8 cellular contexts compared by ENCODE assay signal in the genomic region with DNA sequence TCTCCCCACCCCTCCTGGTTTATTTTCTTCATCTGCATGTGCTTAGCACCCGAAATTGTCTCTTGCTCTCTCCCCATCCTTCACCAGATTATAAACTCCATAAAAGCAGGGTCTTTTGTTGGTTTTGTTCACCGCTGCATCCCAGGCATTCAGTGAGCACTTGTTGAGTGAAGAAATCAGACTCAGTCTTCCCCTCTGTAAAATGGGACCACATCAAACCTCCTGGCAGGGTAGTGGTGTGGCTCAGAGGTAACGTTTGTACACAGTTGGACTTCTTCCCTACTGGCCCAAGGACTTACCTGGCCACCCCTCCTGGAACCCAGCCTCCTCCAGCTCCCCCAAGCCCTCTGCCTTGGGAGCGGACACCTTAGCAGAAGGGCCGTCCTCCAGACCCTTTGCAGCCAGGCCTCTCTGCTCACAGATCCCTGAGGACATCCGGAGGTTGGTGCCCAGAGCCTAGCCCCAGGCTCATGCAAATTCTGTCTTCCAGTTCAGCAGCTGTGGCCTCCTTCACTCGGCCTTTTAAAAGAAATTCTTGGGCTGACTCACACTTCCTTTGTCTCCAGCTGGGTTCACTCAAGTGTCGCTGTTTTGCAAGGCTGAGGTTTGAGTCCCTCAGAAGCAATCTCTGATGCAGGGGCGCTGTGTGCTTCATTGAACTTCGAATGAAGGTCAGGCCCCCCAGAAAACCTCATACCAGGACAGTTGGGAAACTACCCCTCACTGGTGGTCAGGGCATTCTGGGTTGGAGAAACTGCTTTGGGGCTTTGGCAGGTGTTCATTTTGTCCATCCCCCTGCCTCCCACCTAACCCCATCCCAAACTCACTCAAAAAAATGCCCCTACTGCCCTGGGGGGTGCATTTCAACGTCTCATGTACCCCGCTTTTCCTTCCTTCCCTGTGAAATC. TPM values are rescaled to one million over a fixed set of nuclear protein-coding genes. Genes with fewer than 3 reads are reported as not detected.
DNase-seq lines count a peak whose midpoint lies in the region; ATAC-seq, FAIRE-seq and TF ChIP-seq lines count a peak whose summit lies in the region.

No MANE protein-coding gene starts in this region.

- H2AFZ ChIP-seq in astrocyte (ENCODE audit: low read depth, low read length) = peak overlapping the region; percentile 32

- no peaks in the 10 kb centered on the region for H4K20me1 ChIP-seq in astrocyte (ENCODE audit: insufficient read depth, low read length)

- no peak for TF ChIP-seq CTCF in astrocyte (IDR thresholded peaks at IDR 0.05; ENCODE audit: insufficient read depth, low read depth, low read length)

- H3K27me3 ChIP-seq in CD4-positive, alpha-beta memory T cell (ENCODE audit: insufficient read depth, low read length) = no peaks in the 10 kb centered on the region
- no peaks in the 10 kb centered on the region for H3K27me3 ChIP-seq in astrocyte (ENCODE audit: insufficient read depth, low read length)

- POLR2A ChIA-PET in CD4-positive, alpha-beta memory T cell (lab: Charles Lee; ENCODE audit: partially characterized antibody) = interaction anchor here (0.6 to 1.2 kb wide), 3 partner anchors 27 to 310 kb away, joined by 3 to 4 read pairs (median 3); partner anchors contain the start of gene SOCS1

- H3K4me2 ChIP-seq in astrocyte (ENCODE audit: low read length) = peak overlapping the region; percentile 90

- peak overlapping the region; percentile 4 to 77 (median 65) for H3K27ac Mint-ChIP-seq in CD4-positive, alpha-beta memory T cell
- H3K27ac Mint-ChIP-seq in astrocyte (ENCODE audit: unreplicated experiment) = peak overlapping the region; percentile 70

- no peaks in the 10 kb centered on the region for H3K36me3 Mint-ChIP-seq in CD4-positive, alpha-beta memory T cell
- peaks cover 3% of the 10 kb centered on the region for H3K36me3 Mint-ChIP-seq in astrocyte (ENCODE audit: low read depth, unreplicated experiment)

- DNase-seq in CD4-positive, alpha-beta memory T cell = peak; percentile 22 to 64 (median 37)
- DNase-seq in SK-N-MC (ENCODE audit: low read depth, low spot score) (no peak), astrocyte (ENCODE audit: low read depth) (peak; percentile 94), iPS-NIHi11 (ENCODE audit: low spot score) (peak; percentile 87), NCI-H146 treated with DMSO at 0.1 percent for 48 hours (lab: John Stamatoyannopoulos, UW; ENCODE audit: unreplicated experiment) (no peak)
- peak; percentile 34 for DNase-seq in stimulated activated CD4-positive, alpha-beta T cell treated with anti-CD3 and anti-CD28 coated beads, Interleukin-4, amount 100 ng/mL, for 1 hour

- no peak overlapping the region for H3K9ac ChIP-seq in SK-N-MC (ENCODE audit: insufficient read length)
- peak overlapping the region; percentile 72 for H3K9ac ChIP-seq in astrocyte (ENCODE audit: low read length)

- H3K27ac ChIP-seq in CD4-positive, alpha-beta memory T cell (ENCODE audit: low read depth, low read length) = no peak overlapping the region
- H3K27ac ChIP-seq in SK-N-MC = no peak overlapping the region
- H3K27ac ChIP-seq in astrocyte (ENCODE audit: low read depth, low read length) = peak overlapping the region; percentile 78

- H3K79me2 ChIP-seq in astrocyte (ENCODE audit: insufficient read depth, low read length) = no peaks in the 10 kb centered on the region

- peaks cover 0 to 3% (median 0%) of the 10 kb centered on the region in 8 donors for H3K9me3 Mint-ChIP-seq in CD4-positive, alpha-beta memory T cell
- H3K9me3 Mint-ChIP-seq in astrocyte (ENCODE audit: unreplicated experiment) = peaks cover 2% of the 10 kb centered on the region

- CTCF ChIA-PET in CD4-positive, alpha-beta memory T cell (lab: Charles Lee; ENCODE audit: partially characterized antibody) = interaction anchor here (1.2 to 2.6 kb wide), 2 partner anchors 16 to 28 kb away, joined by 3 to 10 read pairs; no protein-coding TSS in a partner anchor

- intact Hi-C loops in CD4-positive, alpha-beta memory T cell (cut with micrococcal nuclease) = loop anchor here (2.0 kb wide), 1 partner anchor 26 kb away; no protein-coding TSS in a partner anchor

- no peak for FAIRE-seq in astrocyte (lab: Jason Lieb, UNC)

- peaks cover 24 to 42% (median 29%) of the 10 kb centered on the region in 4 donors for H3K4me1 Mint-ChIP-seq in CD4-positive, alpha-beta memory T cell
- peaks cover 30% of the 10 kb centered on the region for H3K4me1 Mint-ChIP-seq in astrocyte (ENCODE audit: low read depth, unreplicated experiment)

- H3K36me3 ChIP-seq in CD4-positive, alpha-beta memory T cell (ENCODE audit: insufficient read depth, low read length) = no peaks in the 10 kb centered on the region
- no peaks in the 10 kb centered on the region for H3K36me3 ChIP-seq in SK-N-MC (ENCODE audit: insufficient read depth, low read length)
- no peaks in the 10 kb centered on the region for H3K36me3 ChIP-seq in astrocyte (ENCODE audit: insufficient read depth, low read length)

- no peaks in the 10 kb centered on the region for H3K9me3 ChIP-seq in CD4-positive, alpha-beta memory T cell (ENCODE audit: control insufficient read depth in 1 of 2, low read length in 2 of 2)
- H3K9me3 ChIP-seq in SK-N-MC (ENCODE audit: low read depth, low read length) (no peaks in the 10 kb centered on the region), astrocyte (ENCODE audit: insufficient read depth, low read depth, low read length) (no peaks in the 10 kb centered on the region)

- ATAC-seq in GM19372 (IDR thresholded peaks at IDR 0.05; ENCODE audit: low read depth, unreplicated experiment) (peak; percentile 73), HG03378 (IDR thresholded peaks at IDR 0.05; ENCODE audit: unreplicated experiment) (peak; percentile 83)

- peak overlapping the region in 7 of 8 donors; percentile 48 to 76 (median 67) for H3K4me3 Mint-ChIP-seq in CD4-positive, alpha-beta memory T cell
- H3K4me3 Mint-ChIP-seq in astrocyte (ENCODE audit: unreplicated experiment) = peak overlapping the region; percentile 59

- H3K4me1 ChIP-seq in CD4-positive, alpha-beta memory T cell (ENCODE audit: insufficient read depth, low read length) = peaks cover 24% of the 10 kb centered on the region
- H3K4me1 ChIP-seq in astrocyte (ENCODE audit: insufficient read depth, low read length) = peaks cover 25% of the 10 kb centered on the region

- H3K4me3 ChIP-seq in CD4-positive, alpha-beta memory T cell (ENCODE audit: low read length in 2 of 2) = no peak overlapping the region
- peak overlapping the region; percentile 31 for H3K4me3 ChIP-seq in SK-N-MC
- peak overlapping the region; percentile 52 for H3K4me3 ChIP-seq in astrocyte (ENCODE audit: insufficient read depth, low read depth, low read length)

- no peaks in the 10 kb centered on the region for H3K27me3 Mint-ChIP-seq in CD4-positive, alpha-beta memory T cell
- peaks cover 7% of the 10 kb centered on the region for H3K27me3 Mint-ChIP-seq in astrocyte (ENCODE audit: low read depth, unreplicated experiment)

RNA-seq across cellular contexts. Expression of gene RMI2, which starts 16.8 kb away (rescaled TPM):
- 1 to 10 TPM; 1.5 to 1.8 TPM for total RNA-seq in CD4-positive, alpha-beta memory T cell
- polyA plus RNA-seq in CD4-positive, alpha-beta memory T cell = 1 to 10 TPM; 1.5 to 4.0 TPM
- 6.9 and 7.8 TPM in 2 replicates for total RNA-seq in astrocyte

RNA-seq across cellular contexts. Expression of gene PRM1, which starts 47.3 kb away (rescaled TPM):
- not detected for total RNA-seq in CD4-positive, alpha-beta memory T cell
- not detected for polyA plus RNA-seq in CD4-positive, alpha-beta memory T cell
- total RNA-seq in astrocyte = not detected in 2 replicates

RNA-seq across cellular contexts. Expression of gene PRM2, which starts 52.1 kb away (rescaled TPM):
- total RNA-seq in CD4-positive, alpha-beta memory T cell = not detected
- not detected for polyA plus RNA-seq in CD4-positive, alpha-beta memory T cell
- not detected in 2 replicates for total RNA-seq in astrocyte

RNA-seq across cellular contexts. Expression of gene PRM3, which starts 55.0 kb away (rescaled TPM):
- total RNA-seq in CD4-positive, alpha-beta memory T cell = not detected
- not detected for polyA plus RNA-seq in CD4-positive, alpha-beta memory T cell
- not detected in 2 replicates for total RNA-seq in astrocyte

RNA-seq across cellular contexts. Expression of gene TNP2, which starts 59.3 kb away (rescaled TPM):
- not detected for total RNA-seq in CD4-positive, alpha-beta memory T cell
- not detected for polyA plus RNA-seq in CD4-positive, alpha-beta memory T cell
- not detected in 2 replicates for total RNA-seq in astrocyte

Comparison
In these comparisons a context has a peak if more than half of its experiments do, and no peak if none do; other contexts are left out.
1. DNase-seq: peak in CD4-positive, alpha-beta memory T cell (5 of 5), astrocyte (single experiment), iPS-NIHi11 (single experiment) and stimulated activated CD4-positive, alpha-beta T cell treated with anti-CD3 and anti-CD28 coated beads, Interleukin-4, amount 100 ng/mL, for 1 hour (single experiment); none in SK-N-MC (single experiment) and NCI-H146 treated with DMSO at 0.1 percent for 48 hours (single experiment).
2. H3K4me3 ChIP-seq: peak in SK-N-MC (single experiment) and astrocyte (single experiment); none in CD4-positive, alpha-beta memory T cell (0 of 2).